37 cellular contexts compared by ENCODE assay signal in the genomic region with DNA sequence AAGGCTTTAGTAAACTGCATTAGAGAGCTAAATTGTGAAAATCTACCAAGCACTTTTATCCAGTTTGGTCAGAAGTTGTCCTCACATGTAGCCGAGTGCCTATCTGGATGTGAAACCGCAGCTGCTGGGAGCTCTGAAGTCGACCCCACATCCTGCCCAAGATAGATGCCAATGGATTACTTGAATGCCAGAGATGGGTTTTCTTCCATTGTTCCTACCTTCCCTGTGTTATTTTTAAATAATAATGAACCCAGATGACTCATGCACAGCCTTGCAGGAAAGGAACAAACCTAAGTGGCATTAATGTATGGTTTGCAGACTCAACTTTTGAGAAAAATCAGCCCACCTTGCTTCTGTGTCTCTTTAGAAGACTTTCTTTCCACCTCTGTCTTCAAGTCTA.
DNase-seq lines count a peak whose midpoint lies in the region; ATAC-seq, FAIRE-seq and TF ChIP-seq lines count a peak whose summit lies in the region.
"Had no signal": no experiment of that assay in that cellular context is flagged by ENCODE, and none has a peak within 500 bp of the region (broad histone marks: within the 10 kb centered on the region; RNA-seq: fewer than 3 reads in every experiment).

No MANE protein-coding gene starts in this region.

- WGBS in mammary epithelial cell (ENCODE audit: low coverage, missing lambda C conversion rate), result 9% methylated on average over 3 of the region's 3 CpGs

- H2AFZ ChIP-seq in mammary epithelial cell (ENCODE audit: low read depth, low read length), result peak overlapping the region; percentile 14
- H2AFZ ChIP-seq: hepatocyte, PC-9 had no signal

- H3K9ac ChIP-seq in mammary epithelial cell (ENCODE audit: insufficient read depth, low read length), result no peak overlapping the region
- H3K9ac ChIP-seq: KMS-11 had no signal

- H3K79me2 ChIP-seq in mammary epithelial cell (ENCODE audit: insufficient read depth, low read length), result no peaks in the 10 kb centered on the region
- H3K79me2 ChIP-seq: hepatocyte had no signal

- BruUV-seq in mammary epithelial cell (replicated peaks; lab: Mats Ljungman, UMichigan) (no TSS peak), MCF 10A (replicated peaks; lab: Mats Ljungman, UMichigan) (no TSS peak)

- no peaks in the 10 kb centered on the region for H3K27me3 Mint-ChIP-seq in MCF 10A (ENCODE audit: insufficient read depth, unreplicated experiment)
- H3K27me3 Mint-ChIP-seq: activated naive CD4-positive, alpha-beta T cell treated with anti-CD3 and anti-CD28 coated beads, Interleukin-2, amount 10 ng/mL, durations not matched to agents 7 days and 5 days had no signal

- no peaks in the 10 kb centered on the region for H4K20me1 ChIP-seq in mammary epithelial cell (ENCODE audit: insufficient read depth, low read length)

- no peaks in the 10 kb centered on the region for H3K36me3 Mint-ChIP-seq in MCF 10A (ENCODE audit: insufficient read depth, unreplicated experiment)
- H3K36me3 Mint-ChIP-seq: activated naive CD4-positive, alpha-beta T cell treated with anti-CD3 and anti-CD28 coated beads, Interleukin-2, amount 10 ng/mL, durations not matched to agents 7 days and 5 days had no signal

- H3K27ac Mint-ChIP-seq in MCF 10A (ENCODE audit: low read depth, unreplicated experiment), result no peak overlapping the region
- H3K27ac Mint-ChIP-seq: activated CD8-positive, alpha-beta T cell treated with anti-CD3 and anti-CD28 coated beads, Interleukin-2, amount 10 ng/mL, durations not matched to agents 7 days and 5 days; activated naive CD4-positive, alpha-beta T cell treated with anti-CD3 and anti-CD28 coated beads, Interleukin-2, amount 10 ng/mL, durations not matched to agents 7 days and 5 days; nephron progenitor cell had no signal

- DNase-seq in mammary epithelial cell (no peak), MCF 10A (ENCODE audit: unreplicated experiment) (no peak), astrocyte of the hippocampus (ENCODE audit: low read depth, low spot score) (peak; percentile 85), glomerular visceral epithelial cell (ENCODE audit: extremely low spot score) (peak; percentile 79), urothelium cell line (ENCODE audit: low spot score) (peak; percentile 62), GM10248 (ENCODE audit: extremely low spot score) (no peak), uterus (no peak), gastrocnemius medialis (no peak)
- DNase-seq: activated CD4-positive, alpha-beta T cell treated with anti-CD3 and anti-CD28 coated beads for 4 hours; activated CD8-positive, alpha-beta T cell treated with anti-CD3 and anti-CD28 coated beads, Interleukin-2, amount 10 ng/mL, durations not matched to agents 7 days and 5 days; activated naive CD4-positive, alpha-beta T cell treated with anti-CD3 and anti-CD28 coated beads, Interleukin-2, amount 10 ng/mL, durations not matched to agents 7 days and 5 days; amniotic stem cell; Calu3; effector memory CD4-positive, alpha-beta T cell; left colon; NCI-H1417 treated with DMSO at 0.1 percent for 48 hours; NCI-H2029 treated with DMSO at 0.1 percent for 48 hours; NCI-H2227 treated with DMSO at 0.1 percent for 48 hours; NCI-H526; nephron progenitor cell; NK-92 treated with Interleukin-12 subunit alpha and Interleukin-12 subunit beta, amount 100 ng/mL, for 24 hours; pancreas; PC-9; right cardiac atrium; SHP77; stimulated activated CD4-positive, alpha-beta T cell treated with anti-CD3 and anti-CD28 coated beads, Interleukin-1b, Interleukin-23, amount 100 ng/mL, for 48 hours; stimulated activated naive CD8-positive, alpha-beta T cell treated with anti-CD3 and anti-CD28 coated beads, Interleukin-15, Interleukin-2, amounts not matched to agents 100 U/mL and 50 U/mL, for 24 hours; T-helper 9 cell had no signal

- no peak overlapping the region for H3K27ac ChIP-seq in mammary epithelial cell (ENCODE audit: insufficient read depth, low read depth, low read length)
- no peak overlapping the region for H3K27ac ChIP-seq in uterus
- H3K27ac ChIP-seq in gastrocnemius medialis, result no peak overlapping the region
- H3K27ac ChIP-seq: 22Rv1, cardiac muscle cell, coronary artery, hepatocyte, KMS-11, pancreas, PC-9, VCaP had no signal

- no peak for ATAC-seq in gastrocnemius medialis
- ATAC-seq: activated CD8-positive, alpha-beta T cell treated with anti-CD3 and anti-CD28 coated beads, Interleukin-2, amount 10 ng/mL, durations not matched to agents 7 days and 5 days; left colon; pancreas; right cardiac atrium; stimulated activated naive CD8-positive, alpha-beta T cell treated with anti-CD3 and anti-CD28 coated beads, Interleukin-15, Interleukin-2, amounts not matched to agents 100 U/mL and 50 U/mL, for 24 hours had no signal

- H3K4me3 ChIP-seq in mammary epithelial cell (replicated peaks in 1 of 3; ENCODE audit: insufficient read depth in 1 of 3, low read depth in 2 of 3, low read length in 3 of 3) (no peak overlapping the region), uterus (no peak overlapping the region), gastrocnemius medialis (no peak overlapping the region)
- H3K4me3 ChIP-seq: cardiac muscle cell, coronary artery, hepatocyte, pancreas, PC-9 had no signal

- H3K4me2 ChIP-seq in mammary epithelial cell (ENCODE audit: insufficient read depth, low read depth, low read length), result peak overlapping the region; percentile 47
- H3K4me2 ChIP-seq: hepatocyte, KMS-11, PC-9 had no signal

- no peak for FAIRE-seq in urothelium cell line (lab: Jason Lieb, UNC)
- FAIRE-seq: frontal cortex, GM12891, H1, pancreas had no signal

- TF ChIP-seq CTCF in mammary epithelial cell (conservative IDR thresholded peaks at IDR 0.05 in 1 of 2, IDR thresholded peaks at IDR 0.05 in 1 of 2; ENCODE audit: extremely low read depth in 1 of 2, insufficient read depth in 1 of 2, low read depth in 1 of 2, low read length in 2 of 2), result no peak
- TF ChIP-seq CTCF in MCF 10A (IDR thresholded peaks at IDR 0.05; ENCODE audit: unreplicated experiment), result no peak
- TF ChIP-seq CTCF in GM10248 (IDR thresholded peaks at IDR 0.05; ENCODE audit: control extremely low read depth, extremely low read depth, low read depth, missing control alignments), result no peak
- no peak for TF ChIP-seq CTCF in uterus (IDR thresholded peaks at IDR 0.05)
- TF ChIP-seq CTCF in gastrocnemius medialis (IDR thresholded peaks at IDR 0.05 in 4 of 5, conservative IDR thresholded peaks at IDR 0.05 in 1 of 5), result no peak

- no peak overlapping the region for H3K4me3 Mint-ChIP-seq in MCF 10A (ENCODE audit: unreplicated experiment)
- H3K4me3 Mint-ChIP-seq: activated CD8-positive, alpha-beta T cell treated with anti-CD3 and anti-CD28 coated beads, Interleukin-2, amount 10 ng/mL, durations not matched to agents 7 days and 5 days; activated naive CD4-positive, alpha-beta T cell treated with anti-CD3 and anti-CD28 coated beads, Interleukin-2, amount 10 ng/mL, durations not matched to agents 7 days and 5 days; nephron progenitor cell had no signal

- H3K4me1 ChIP-seq in mammary epithelial cell (ENCODE audit: insufficient read depth, low read length) (peaks cover 38% of the 10 kb centered on the region), uterus (no peaks in the 10 kb centered on the region), gastrocnemius medialis (no peaks in the 10 kb centered on the region)
- H3K4me1 ChIP-seq: pancreas had no signal

- H3K36me3 ChIP-seq in mammary epithelial cell (ENCODE audit: insufficient read depth, low read length), result no peaks in the 10 kb centered on the region
- H3K36me3 ChIP-seq in uterus, result no peaks in the 10 kb centered on the region
- no peaks in the 10 kb centered on the region for H3K36me3 ChIP-seq in gastrocnemius medialis
- H3K36me3 ChIP-seq: cardiac muscle cell, pancreas had no signal

- H3K9me3 ChIP-seq in mammary epithelial cell (replicated peaks; ENCODE audit: insufficient read depth, low read length) (no peaks in the 10 kb centered on the region), uterus (no peaks in the 10 kb centered on the region), gastrocnemius medialis (no peaks in the 10 kb centered on the region)
- H3K9me3 ChIP-seq: pancreas had no signal

- intact Hi-C loops in mammary epithelial cell (cut with micrococcal nuclease) (no loop called here), MCF 10A (cut with micrococcal nuclease) (no loop called here), uterus (cut with DNase I; ENCODE audit: low total_unique reads) (no loop called here), gastrocnemius medialis (cut with DNase I; ENCODE audit: low total_unique reads) (no loop called here)

- H3K27me3 ChIP-seq in mammary epithelial cell (ENCODE audit: insufficient read depth, low read length), result no peaks in the 10 kb centered on the region
- H3K27me3 ChIP-seq in uterus, result no peaks in the 10 kb centered on the region
- H3K27me3 ChIP-seq in gastrocnemius medialis, result no peaks in the 10 kb centered on the region
- H3K27me3 ChIP-seq: cardiac muscle cell, hepatocyte, pancreas had no signal

- in situ Hi-C loops in mammary epithelial cell (cut with MboI; ENCODE audit: low sequenced_read_pairs in 2 of 2), result no loop called here
- in situ Hi-C loops in gastrocnemius medialis (cut with MboI; ENCODE audit: low sequenced_read_pairs in 4 of 4), result no loop called here

- dilution Hi-C loops in mammary epithelial cell (cut with HindIII; ENCODE audit: low sequenced_read_pairs), result no loop called here

- TF ChIP-seq POLR2A in uterus (IDR thresholded peaks at IDR 0.05) (no peak), gastrocnemius medialis (IDR thresholded peaks at IDR 0.05) (no peak)

- H3K9me3 Mint-ChIP-seq in MCF 10A (ENCODE audit: unreplicated experiment), result no peaks in the 10 kb centered on the region
- H3K9me3 Mint-ChIP-seq: activated naive CD4-positive, alpha-beta T cell treated with anti-CD3 and anti-CD28 coated beads, Interleukin-2, amount 10 ng/mL, durations not matched to agents 7 days and 5 days; nephron progenitor cell had no signal

- POLR2A ChIA-PET in MCF 10A (lab: Yijun Ruan, JAX) (interaction anchor here (0.6 to 0.7 kb wide), 2 partner anchors 60 to 71 kb away, joined by 3 to 5 read pairs; no protein-coding TSS in a partner anchor), GM10248 (lab: Yijun Ruan, JAX) (no interaction called here)

- CTCF ChIA-PET in mammary epithelial cell (lab: Charles Lee; ENCODE audit: low non-redundant PET), result no interaction called here
- CTCF ChIA-PET in MCF 10A (lab: Yijun Ruan, JAX), result no interaction called here
- CTCF ChIA-PET in GM10248 (lab: Yijun Ruan, JAX), result no interaction called here

- H3K4me1 Mint-ChIP-seq in MCF 10A (ENCODE audit: insufficient read depth, unreplicated experiment), result peaks cover 15% of the 10 kb centered on the region
- H3K4me1 Mint-ChIP-seq: activated naive CD4-positive, alpha-beta T cell treated with anti-CD3 and anti-CD28 coated beads, Interleukin-2, amount 10 ng/mL, durations not matched to agents 7 days and 5 days had no signal

Comparison
In these comparisons a context has a peak if more than half of its experiments do, and no peak if none do; other contexts are left out.
1. DNase-seq: peak in astrocyte of the hippocampus (single experiment), glomerular visceral epithelial cell (single experiment) and urothelium cell line (single experiment); none in mammary epithelial cell (single experiment), MCF 10A (single experiment), GM10248 (single experiment), uterus (0 of 2) and gastrocnemius medialis (0 of 2).